Comparison of ENCODE assay signal across 7 cellular contexts in the genomic region with DNA sequence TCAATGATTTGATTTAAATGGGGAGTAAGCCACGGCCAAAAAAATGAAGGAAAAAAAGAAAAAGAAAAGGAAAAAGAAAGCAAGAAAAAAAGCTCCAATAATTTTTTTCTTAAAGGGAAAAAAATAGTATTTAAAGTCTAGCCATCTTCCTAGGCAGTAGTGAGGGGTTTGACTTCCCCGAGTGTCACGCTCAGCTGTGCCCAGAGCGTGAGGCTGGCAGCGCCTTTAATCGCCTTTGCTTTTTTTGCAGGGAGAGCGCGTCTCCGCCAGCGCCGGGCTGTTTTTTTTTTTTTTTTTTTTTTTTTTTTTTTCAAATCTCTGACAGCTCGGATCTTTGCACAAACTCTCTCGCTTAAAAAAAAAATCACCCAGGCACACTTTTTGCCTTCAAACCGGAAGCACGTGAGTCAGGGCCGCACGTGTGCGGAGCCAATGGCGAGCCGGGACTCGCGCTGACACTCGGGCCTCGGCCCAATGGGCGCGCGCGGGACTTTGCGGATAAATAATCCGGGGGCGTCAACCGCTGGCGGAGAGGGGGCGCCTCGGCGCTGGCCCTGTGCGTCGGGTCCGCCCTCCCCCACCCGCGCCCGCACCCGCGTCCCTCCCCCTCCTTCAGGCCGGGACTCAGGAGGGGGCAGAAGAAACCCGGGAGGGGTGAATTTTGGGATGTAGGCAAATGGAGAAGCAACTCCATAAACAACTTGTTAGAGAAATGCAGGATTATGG. TPM values are rescaled to one million over a fixed set of nuclear protein-coding genes. Genes with fewer than 3 reads are reported as not detected.
DNase-seq lines count a peak whose midpoint lies in the region; ATAC-seq, FAIRE-seq and TF ChIP-seq lines count a peak whose summit lies in the region.

Gene EN1 (minus strand): TSS at position 202 of the 726 bp plus-strand sequence. CDS start 481 bp downstream, outside the sequence.

- DNase-seq in H54 (ENCODE audit: insufficient read length, low spot score) (peak; percentile 85), SW480 (ENCODE audit: low spot score) (peak; percentile 67), glutamatergic neuron (no peak), skeletal muscle cell (ENCODE audit: low read depth) (peak; percentile 74), occipital lobe (lab: John Stamatoyannopoulos, UW) (no peak), NCI-H146 (lab: John Stamatoyannopoulos, UW) (no peak)

- peaks cover 43% of the 10 kb centered on the region for H3K27me3 Mint-ChIP-seq in glutamatergic neuron (ENCODE audit: unreplicated experiment)

- ATAC-seq in HG03521 (IDR thresholded peaks at IDR 0.05; ENCODE audit: unreplicated experiment): no peak

- peaks cover 4% of the 10 kb centered on the region for H3K36me3 Mint-ChIP-seq in glutamatergic neuron (ENCODE audit: unreplicated experiment)

- no peak for FAIRE-seq in H54 (lab: Jason Lieb, UNC)

- peaks cover 18% of the 10 kb centered on the region for H3K9me3 Mint-ChIP-seq in glutamatergic neuron (ENCODE audit: unreplicated experiment)

- H3K27ac Mint-ChIP-seq in glutamatergic neuron (ENCODE audit: unreplicated experiment): no peak within 1 kb of the TSS

- peak within 1 kb of the TSS; percentile 63 for H3K4me3 ChIP-seq in skeletal muscle cell (ENCODE audit: low read depth, low read length)

- no peak for TF ChIP-seq POLR2A in H54 (IDR thresholded peaks at IDR 0.05; ENCODE audit: low read depth, low read length)

- peak within 1 kb of the TSS; percentile 85 for H3K4me3 Mint-ChIP-seq in glutamatergic neuron (ENCODE audit: unreplicated experiment)

- no peak for TF ChIP-seq CTCF in glutamatergic neuron (IDR thresholded peaks at IDR 0.05; ENCODE audit: partially characterized antibody, unreplicated experiment)

- H3K4me1 Mint-ChIP-seq in glutamatergic neuron (ENCODE audit: low read depth, unreplicated experiment): peaks cover 4% of the 10 kb centered on the region

RNA-seq across cellular contexts. Expression of gene EN1, which starts in this region (rescaled TPM):
- total RNA-seq in glutamatergic neuron (ENCODE audit: unreplicated experiment): 0.39 TPM
- total RNA-seq in occipital lobe: not detected

Comparison
In these comparisons a context has a peak if more than half of its experiments do, and no peak if none do; other contexts are left out.
1. DNase-seq: peak in H54 (single experiment), SW480 (single experiment) and skeletal muscle cell (single experiment); none in glutamatergic neuron (single experiment), occipital lobe (single experiment) and NCI-H146 (single experiment).